ENCODE assay signal across 10 cellular contexts in genomic region chr20:17613328-17614175, GRCh38. TPM values are rescaled to one million over a fixed set of nuclear protein-coding genes. Genes with fewer than 3 reads are reported as not detected.
DNase-seq lines count a peak whose midpoint lies in the region; ATAC-seq, FAIRE-seq and TF ChIP-seq lines count a peak whose summit lies in the region.
"Had no signal": no experiment of that assay in that cellular context is flagged by ENCODE, and none has a peak within 500 bp of the region (broad histone marks: within the 10 kb centered on the region; RNA-seq: fewer than 3 reads in every experiment).

No MANE protein-coding gene starts in this region.

- H3K36me3 ChIP-seq in SK-N-SH (replicated peaks in 1 of 2; ENCODE audit: control insufficient read depth in 1 of 2, insufficient read depth in 2 of 2, low read length in 1 of 2) (peaks cover 3 to 33% of the 10 kb centered on the region in 2 experiments), astrocyte (ENCODE audit: insufficient read depth, low read length) (peaks cover 29% of the 10 kb centered on the region), right lobe of liver (peaks cover 0 to 40% (median 26%) of the 10 kb centered on the region in 4 donors), thyroid gland (peaks cover 26 to 37% of the 10 kb centered on the region in 2 donors)

- H2AFZ ChIP-seq in SK-N-SH (ENCODE audit: low read depth) (no peak overlapping the region), astrocyte (ENCODE audit: low read depth, low read length) (no peak overlapping the region)

- no peak for TF ChIP-seq EP300 in SK-N-SH (IDR thresholded peaks at IDR 0.05; ENCODE audit: borderline replicate concordance in 1 of 2, low read depth in 1 of 2, low read length in 1 of 2)

- H3K27me3 Mint-ChIP-seq in astrocyte (ENCODE audit: low read depth, unreplicated experiment), result no peaks in the 10 kb centered on the region

- H3K79me2 ChIP-seq in SK-N-SH (ENCODE audit: insufficient read depth), result no peaks in the 10 kb centered on the region
- H3K79me2 ChIP-seq in astrocyte (ENCODE audit: insufficient read depth, low read length), result peaks cover 8% of the 10 kb centered on the region

- TF ChIP-seq CTCF in SK-N-SH (IDR thresholded peaks at IDR 0.05) (no peak), astrocyte (IDR thresholded peaks at IDR 0.05; ENCODE audit: insufficient read depth, low read depth, low read length) (no peak), right lobe of liver (IDR thresholded peaks at IDR 0.05) (no peak), thyroid gland (IDR thresholded peaks at IDR 0.05) (no peak)

- intact Hi-C loops in right lobe of liver (cut with DNase I), result loop anchor here (10.0 kb wide), 1 partner anchor 79 kb away; the partner anchor contains the start of gene BFSP1 (in 2 of the 2)
- intact Hi-C loops in thyroid gland (cut with DNase I), result no loop called here

- no peak overlapping the region for H3K27ac Mint-ChIP-seq in astrocyte (ENCODE audit: unreplicated experiment)
- H3K27ac Mint-ChIP-seq: activated T-cell treated with anti-CD3 and anti-CD28 coated beads, Interleukin-2, amount 50 U/mL, for 72 hours had no signal

- peaks cover 19% of the 10 kb centered on the region; the same call in 1 of the 2 replicates for H4K20me1 ChIP-seq in SK-N-SH (ENCODE audit: insufficient read depth)
- peaks cover 99% of the 10 kb centered on the region for H4K20me1 ChIP-seq in astrocyte (ENCODE audit: insufficient read depth, low read length)

- peak; percentile 9 for DNase-seq in SK-N-SH
- no peak for DNase-seq in astrocyte (ENCODE audit: low read depth)
- DNase-seq in right lobe of liver, result peak in 2 of 3 donors; percentile 25 to 56
- DNase-seq in thyroid gland, result peak in 1 of 2 donors; percentile 7
- DNase-seq in NCI-H1105 treated with DMSO at 0.1 percent for 48 hours (lab: John Stamatoyannopoulos, UW), result no peak
- no peak for DNase-seq in cortex of kidney (lab: John Stamatoyannopoulos, UW)
- DNase-seq in NCI-H1694 treated with DMSO at 0.1 percent for 48 hours (lab: John Stamatoyannopoulos, UW), result no peak
- DNase-seq: activated T-cell treated with anti-CD3 and anti-CD28 coated beads, Interleukin-2, amount 50 U/mL, for 72 hours; NCI-H1436 treated with DMSO at 0.1 percent for 48 hours had no signal

- H3K4me3 ChIP-seq in SK-N-SH (ENCODE audit: low read depth in 2 of 2, low read length in 1 of 2) (no peak overlapping the region), astrocyte (ENCODE audit: insufficient read depth, low read depth, low read length) (no peak overlapping the region), right lobe of liver (no peak overlapping the region), thyroid gland (replicated peaks in 1 of 3) (no peak overlapping the region)

- no peaks in the 10 kb centered on the region for H3K27me3 ChIP-seq in SK-N-SH (ENCODE audit: insufficient read depth)
- no peaks in the 10 kb centered on the region for H3K27me3 ChIP-seq in astrocyte (ENCODE audit: insufficient read depth, low read length)
- no peaks in the 10 kb centered on the region for H3K27me3 ChIP-seq in right lobe of liver
- no peaks in the 10 kb centered on the region for H3K27me3 ChIP-seq in thyroid gland

- H3K4me2 ChIP-seq in SK-N-SH, result no peak overlapping the region
- H3K4me2 ChIP-seq in astrocyte (ENCODE audit: low read length), result no peak overlapping the region

- H3K9ac ChIP-seq in SK-N-SH, result no peak overlapping the region
- H3K9ac ChIP-seq in astrocyte (ENCODE audit: low read length), result peak overlapping the region; percentile 46

- TF ChIP-seq POLR2A in right lobe of liver (IDR thresholded peaks at IDR 0.05) (no peak), thyroid gland (IDR thresholded peaks at IDR 0.05) (no peak)

- H3K9me3 Mint-ChIP-seq in astrocyte (ENCODE audit: unreplicated experiment), result no peaks in the 10 kb centered on the region
- H3K9me3 Mint-ChIP-seq: activated T-cell treated with anti-CD3 and anti-CD28 coated beads, Interleukin-2, amount 50 U/mL, for 72 hours had no signal

- no peaks in the 10 kb centered on the region for H3K9me2 ChIP-seq in SK-N-SH

- peak overlapping the region in 1 of 2 experiments; percentile 27; a peak in 1 of 4 replicates for H3K27ac ChIP-seq in SK-N-SH (ENCODE audit: low read depth in 2 of 2, low read length in 1 of 2)
- H3K27ac ChIP-seq in astrocyte (ENCODE audit: low read depth, low read length), result peak overlapping the region; percentile 57
- H3K27ac ChIP-seq in right lobe of liver, result no peak overlapping the region
- H3K27ac ChIP-seq in thyroid gland, result peak overlapping the region in 2 of 3 donors; percentile 65 to 98

- peaks cover 14% of the 10 kb centered on the region for H3K4me1 Mint-ChIP-seq in astrocyte (ENCODE audit: low read depth, unreplicated experiment)

- TF ChIP-seq RAD21 in SK-N-SH (IDR thresholded peaks at IDR 0.05; ENCODE audit: low read length), result no peak

- peaks cover 14% of the 10 kb centered on the region for H3F3A ChIP-seq in SK-N-SH (replicated peaks; ENCODE audit: insufficient read depth)

- H3K4me3 Mint-ChIP-seq in astrocyte (ENCODE audit: unreplicated experiment), result no peak overlapping the region

- POLR2A ChIA-PET in SK-N-SH (lab: Yijun Ruan, JAX), result no interaction called here

- H3K4me1 ChIP-seq in SK-N-SH (ENCODE audit: control insufficient read depth in 1 of 2, insufficient read depth in 2 of 2, low read depth in 1 of 2, low read length in 1 of 2) (no peaks in the 10 kb centered on the region), astrocyte (ENCODE audit: insufficient read depth, low read length) (peaks cover 13% of the 10 kb centered on the region), right lobe of liver (no peaks in the 10 kb centered on the region), thyroid gland (peaks cover 23 to 57% of the 10 kb centered on the region in 2 donors)

- ATAC-seq in SK-N-SH treated with all-trans-retinoic acid at 6 μM for 48 hours (no peak), right lobe of liver (no peak)

- peaks cover 4% of the 10 kb centered on the region for H3K36me3 Mint-ChIP-seq in astrocyte (ENCODE audit: low read depth, unreplicated experiment)

- H3K9me3 ChIP-seq in SK-N-SH, result no peaks in the 10 kb centered on the region
- H3K9me3 ChIP-seq in astrocyte (ENCODE audit: insufficient read depth, low read depth, low read length), result no peaks in the 10 kb centered on the region
- H3K9me3 ChIP-seq in right lobe of liver, result no peaks in the 10 kb centered on the region
- H3K9me3 ChIP-seq in thyroid gland, result no peaks in the 10 kb centered on the region

- no peak for FAIRE-seq in astrocyte (lab: Jason Lieb, UNC)

- WGBS in SK-N-SH (ENCODE audit: low lambda C conversion rate), result 91% methylated on average over 40 of the region's 40 CpGs
- WGBS in right lobe of liver (ENCODE audit: insufficient coverage, low coverage, low lambda C conversion rate, missing lambda C conversion rate), result 82% methylated on average over 4 of the region's 40 CpGs
- WGBS in thyroid gland, 2 donors, result 87 to 91% methylated on average over 27 to 34 of the region's 40 CpGs

- CTCF ChIA-PET in SK-N-SH (lab: Yijun Ruan, JAX), result interaction anchor here (0.6 to 8.7 kb wide), 5 partner anchors 68 to 400 kb away, joined by 3 to 96 read pairs (median 3); partner anchors contain the start of gene RRBP1

TF ChIP-seq in SK-N-SH, 30 proteins besides CTCF, POLR2A, EP300 and RAD21:
- TF ChIP-seq TEAD4 (IDR thresholded peaks at IDR 0.05; ENCODE audit: borderline replicate concordance, insufficient read depth), result no peak
- TF ChIP-seq RFX5 (IDR thresholded peaks at IDR 0.05; ENCODE audit: low read length), result no peak
- no peak for TF ChIP-seq TAF1 (IDR thresholded peaks at IDR 0.05; ENCODE audit: borderline replicate concordance, low read depth, low read length)
- no peak for TF ChIP-seq RXRA (IDR thresholded peaks at IDR 0.05; ENCODE audit: borderline replicate concordance, low read depth)
- TF ChIP-seq MEF2A (IDR thresholded peaks at IDR 0.05; ENCODE audit: borderline replicate concordance, low read depth), result no peak
- no peak for TF ChIP-seq RCOR1 (IDR thresholded peaks at IDR 0.05; ENCODE audit: low read length)
- TF ChIP-seq NFIC (IDR thresholded peaks at IDR 0.05; ENCODE audit: borderline replicate concordance), result no peak

TF ChIP-seq in SK-N-SH treated with all-trans-retinoic acid at 6 μM for 48 hours, 23 proteins besides CTCF, POLR2A, EP300 and RAD21 (continues in another document):
- TF ChIP-seq ESRRG (CRISPR knock-in tag; IDR thresholded peaks at IDR 0.05) (no peak), ZNF70 (CRISPR knock-in tag; IDR thresholded peaks at IDR 0.05) (no peak)
- TF ChIP-seq, protein P1, sequence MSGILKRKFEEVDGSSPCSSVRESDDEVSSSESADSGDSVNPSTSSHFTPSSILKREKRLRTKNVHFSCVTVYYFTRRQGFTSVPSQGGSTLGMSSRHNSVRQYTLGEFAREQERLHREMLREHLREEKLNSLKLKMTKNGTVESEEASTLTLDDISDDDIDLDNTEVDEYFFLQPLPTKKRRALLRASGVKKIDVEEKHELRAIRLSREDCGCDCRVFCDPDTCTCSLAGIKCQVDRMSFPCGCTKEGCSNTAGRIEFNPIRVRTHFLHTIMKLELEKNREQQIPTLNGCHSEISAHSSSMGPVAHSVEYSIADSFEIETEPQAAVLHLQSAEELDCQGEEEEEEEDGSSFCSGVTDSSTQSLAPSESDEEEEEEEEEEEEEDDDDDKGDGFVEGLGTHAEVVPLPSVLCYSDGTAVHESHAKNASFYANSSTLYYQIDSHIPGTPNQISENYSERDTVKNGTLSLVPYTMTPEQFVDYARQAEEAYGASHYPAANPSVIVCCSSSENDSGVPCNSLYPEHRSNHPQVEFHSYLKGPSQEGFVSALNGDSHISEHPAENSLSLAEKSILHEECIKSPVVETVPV (CRISPR knock-in tag; IDR thresholded peaks at IDR 0.05), result no peak

RNA-seq across cellular contexts. Expression of gene DSTN, which starts 43.7 kb away (rescaled TPM):
- polyA plus RNA-seq in SK-N-SH (2012; rRNA removed), result 151 and 167 TPM in 2 replicates
- 249 and 348 TPM in 2 replicates for polyA plus RNA-seq in SK-N-SH (2012; cell fraction: cytosol; rRNA removed)
- 57.6 and 74.2 TPM in 2 replicates for polyA plus RNA-seq in SK-N-SH (2012; cell fraction: nucleus; rRNA removed)
- total RNA-seq in astrocyte, result 542 and 552 TPM in 2 replicates
- 10 to 100 TPM; 65.8 to 94.4 (median 86.9) TPM for total RNA-seq in right lobe of liver
- 100 to 1,000 TPM; 504 to 681 (median 560) TPM for total RNA-seq in thyroid gland

Comparison
In these comparisons a context has a peak if more than half of its experiments do, and no peak if none do; other contexts are left out.
1. DNase-seq: peak in SK-N-SH (single experiment) and right lobe of liver (2 of 3); none in astrocyte (single experiment), NCI-H1105 treated with DMSO at 0.1 percent for 48 hours (single experiment), cortex of kidney (single experiment) and NCI-H1694 treated with DMSO at 0.1 percent for 48 hours (single experiment).
2. H3K27ac ChIP-seq: peak in astrocyte (single experiment) and thyroid gland (2 of 3); none in right lobe of liver (0 of 3).